8 cellular contexts compared by ENCODE assay signal in the genomic region with DNA sequence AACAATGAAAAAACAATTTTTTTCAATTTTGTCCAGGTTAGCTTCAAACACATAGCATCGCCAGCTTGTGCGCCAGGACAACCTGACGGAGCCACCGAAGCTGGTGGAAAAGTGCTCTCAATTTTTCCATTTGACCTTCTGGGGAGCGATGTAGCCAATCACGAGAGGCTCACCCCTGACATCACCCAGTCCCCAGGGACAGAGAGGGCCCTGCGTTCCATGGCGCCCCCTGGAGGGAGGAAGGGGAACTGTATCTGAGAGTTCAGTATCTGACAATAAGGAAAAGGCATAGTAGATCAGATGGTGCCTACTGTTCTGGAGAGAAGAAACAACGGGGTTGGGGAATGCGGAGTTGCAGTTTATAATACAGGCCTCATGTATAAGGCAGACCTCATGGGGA.
DNase-seq lines count a peak whose midpoint lies in the region; ATAC-seq and TF ChIP-seq lines count a peak whose summit lies in the region.
"Not testable (repeated sequence)": the region's sequence is repeated elsewhere in the genome, so short reads cannot be mapped to it uniquely, and the experiment has no call there.

No MANE protein-coding gene starts in this region.

- intact Hi-C loops in esophagus squamous epithelium (cut with DNase I): not testable (repeated sequence)

- not testable (repeated sequence) for H3K79me2 ChIP-seq in H9 (ENCODE audit: insufficient read depth, low read length)

- TF ChIP-seq CTCF in H9 (conservative IDR thresholded peaks at IDR 0.05) (peak; percentile 43; the same call in 2 of the 3 replicates), esophagus squamous epithelium (IDR thresholded peaks at IDR 0.05) (peak in 4 of 6 experiments; percentile 7 to 56 (median 33))

- H3K18ac ChIP-seq in H9 (ENCODE audit: insufficient read length, low read depth, low read length): not testable (repeated sequence)

- not testable (repeated sequence) for H3K4me1 Mint-ChIP-seq in H9; stimulated activated naive B cell treated with anti-CD40 and anti-IgM and Interleukin-4, amounts not matched to agents 10 μg/mL and 1 μg/mL and 100 μg/mL, for 72 hours

- not testable (repeated sequence) for H3K4ac ChIP-seq in H9 (ENCODE audit: low read depth, low read length)

- TF ChIP-seq POLR2A in esophagus squamous epithelium (IDR thresholded peaks at IDR 0.05): not testable (repeated sequence)

- not testable (repeated sequence) for H3K27ac ChIP-seq in H9 (ENCODE audit: insufficient read length, low read depth, low read length); esophagus squamous epithelium

- not testable (repeated sequence) for H3K4me1 ChIP-seq in H9 (ENCODE audit: insufficient read depth, low read length); esophagus squamous epithelium

- H4K8ac ChIP-seq in H9 (replicated peaks; ENCODE audit: insufficient read length, low read depth, low read length): not testable (repeated sequence)

- H2BK15ac ChIP-seq in H9 (ENCODE audit: low read depth, low read length): not testable (repeated sequence)

- H3K56ac ChIP-seq in H9 (ENCODE audit: insufficient read length, low read depth, low read length): not testable (repeated sequence)

- not testable (repeated sequence) for H3T11ph ChIP-seq in H9 (ENCODE audit: low read length)

- not testable (repeated sequence) for H3K23me2 ChIP-seq in H9 (ENCODE audit: insufficient read length, low read depth, low read length, poor library complexity, severe bottlenecking)

- H4K5ac ChIP-seq in H9 (ENCODE audit: insufficient read length, low read depth, low read length): not testable (repeated sequence)

- not testable (repeated sequence) for H3K27ac Mint-ChIP-seq in H9
- peak overlapping the region; percentile 27 for H3K27ac Mint-ChIP-seq in stimulated activated naive B cell treated with anti-CD40 and anti-IgM and Interleukin-4, amounts not matched to agents 10 μg/mL and 1 μg/mL and 100 μg/mL, for 72 hours

- H3K36me3 Mint-ChIP-seq in H9 (ENCODE audit: insufficient read depth in 1 of 3, low read depth in 3 of 3); stimulated activated naive B cell treated with anti-CD40 and anti-IgM and Interleukin-4, amounts not matched to agents 10 μg/mL and 1 μg/mL and 100 μg/mL, for 72 hours: not testable (repeated sequence)

- not testable (repeated sequence) for H3K4me3 ChIP-seq in esophagus squamous epithelium

- not testable (repeated sequence) for H3K79me1 ChIP-seq in H9 (ENCODE audit: insufficient read depth, low read depth, low read length, poor library complexity, severe bottlenecking)

- H3K4me2 ChIP-seq in H9 (ENCODE audit: insufficient read depth, insufficient read length, low read length): not testable (repeated sequence)

- not testable (repeated sequence) for H2BK12ac ChIP-seq in H9 (ENCODE audit: insufficient read length, low read depth, low read length)

- H3K9ac ChIP-seq in H9 (ENCODE audit: extremely low read depth, insufficient read length, low read length): not testable (repeated sequence)

- WGBS in H9 (ENCODE audit: extremely low coverage, insufficient read length, low lambda C conversion rate): no CpG with 5 or more reads among the region's 10 CpGs
- WGBS in esophagus squamous epithelium, 2 donors: 44% methylated on average over 9 of the region's 10 CpGs; no CpG with 5 or more reads in 1 of the 2 donors

- peaks cover 21 to 29% of the 10 kb centered on the region in 2 experiments for H3K9me3 Mint-ChIP-seq in H9
- H3K9me3 Mint-ChIP-seq in stimulated activated naive B cell treated with anti-CD40 and anti-IgM and Interleukin-4, amounts not matched to agents 10 μg/mL and 1 μg/mL and 100 μg/mL, for 72 hours: not testable (repeated sequence)

- not testable (repeated sequence) for H3K27me3 ChIP-seq in H9 (ENCODE audit: insufficient read depth, low read length); esophagus squamous epithelium

- DNase-seq in CMK (ENCODE audit: low read depth) (peak; percentile 15), RKO (ENCODE audit: low spot score) (peak; percentile 32)
- DNase-seq in H9; esophagus squamous epithelium (lab: John Stamatoyannopoulos, UW): not testable (repeated sequence)
- peak; percentile 24 for DNase-seq in activated CD4-positive, alpha-beta T cell treated with anti-CD3 and anti-CD28 coated beads, Interleukin-2, amount 50 U/mL, for 1 hour
- peak; percentile 8 for DNase-seq in activated T-helper 9 cell treated with anti-CD3 and anti-CD28 coated beads, Interleukin-2, amount 50 U/mL, for 16 hours (ENCODE audit: low read depth)
- peak; percentile 7 for DNase-seq in stimulated activated CD4-positive, alpha-beta T cell treated with anti-CD3 and anti-CD28 coated beads, Interleukin-12 subunit alpha, Interleukin-12 subunit beta, amount 100 ng/mL, for 4 hours
- DNase-seq in stimulated activated naive B cell treated with anti-CD40 and anti-IgM and Interleukin-4, amounts not matched to agents 10 μg/mL and 1 μg/mL and 100 μg/mL, for 72 hours: peak; percentile 16

- H4K20me1 ChIP-seq in H9 (ENCODE audit: control insufficient read depth, insufficient read depth, insufficient read length): not testable (repeated sequence)

- H2BK120ac ChIP-seq in H9 (ENCODE audit: low read depth, low read length, poor library complexity, severe bottlenecking): not testable (repeated sequence)

- not testable (repeated sequence) for H3K23ac ChIP-seq in H9 (ENCODE audit: insufficient read length, low read depth, low read length)

- H2BK20ac ChIP-seq in H9 (ENCODE audit: low read depth, low read length, poor library complexity, severe bottlenecking): not testable (repeated sequence)

- not testable (repeated sequence) for H2BK5ac ChIP-seq in H9 (ENCODE audit: insufficient read length, low read length)

- ATAC-seq in stimulated activated naive B cell treated with anti-CD40 and anti-IgM and Interleukin-4, amounts not matched to agents 10 μg/mL and 1 μg/mL and 100 μg/mL, for 72 hours (replicated peaks): peak in 1 of 2 donors; percentile 33

- H2AK5ac ChIP-seq in H9 (ENCODE audit: insufficient read length, low read length): not testable (repeated sequence)

- not testable (repeated sequence) for H3K27me3 Mint-ChIP-seq in H9 (ENCODE audit: low read depth); stimulated activated naive B cell treated with anti-CD40 and anti-IgM and Interleukin-4, amounts not matched to agents 10 μg/mL and 1 μg/mL and 100 μg/mL, for 72 hours

- not testable (repeated sequence) for H3K36me3 ChIP-seq in esophagus squamous epithelium

- H3K14ac ChIP-seq in H9 (ENCODE audit: insufficient read depth, low read length): not testable (repeated sequence)

- H2AFZ ChIP-seq in H9 (ENCODE audit: low read length): not testable (repeated sequence)

- not testable (repeated sequence) for H4K91ac ChIP-seq in H9 (ENCODE audit: insufficient read length, low read depth, low read length)

- not testable (repeated sequence) for H3K9me3 ChIP-seq in H9 (ENCODE audit: control insufficient read depth, low read depth, low read length); esophagus squamous epithelium

- not testable (repeated sequence) for H3K4me3 Mint-ChIP-seq in H9; stimulated activated naive B cell treated with anti-CD40 and anti-IgM and Interleukin-4, amounts not matched to agents 10 μg/mL and 1 μg/mL and 100 μg/mL, for 72 hours
